ENCODE assay signal across 2 cellular contexts in the genomic region with DNA sequence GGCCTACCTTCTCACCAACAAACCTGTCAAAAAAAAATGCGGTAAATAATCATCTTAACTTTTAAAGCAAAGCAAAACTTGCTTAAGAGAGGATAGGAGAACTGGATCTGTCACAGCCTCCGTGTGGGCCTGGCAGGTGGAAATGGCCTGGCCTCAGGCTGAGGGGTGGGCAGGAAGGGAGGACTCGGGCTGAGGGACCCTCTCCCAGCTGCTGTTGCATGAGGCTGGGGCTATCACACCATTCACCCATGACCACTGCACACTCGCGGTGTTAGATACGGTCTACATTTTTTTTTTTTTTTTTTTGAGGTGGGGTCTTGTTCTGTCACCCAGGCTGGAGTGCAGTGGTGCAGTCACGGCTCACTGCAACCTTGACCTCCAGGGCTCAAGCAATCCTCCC.
A peak's percentile ranks its signal among the peaks of the same experiment; 100 is the strongest.
TF ChIP-seq lines count a peak whose summit lies in the region.

No MANE protein-coding gene starts in this region.

TF ChIP-seq in IMR-90, 13 proteins besides CTCF, POLR2A, EP300 and RAD21:
- TF ChIP-seq BHLHE40 (IDR thresholded peaks at IDR 0.05; ENCODE audit: low read depth, low read length) (no peak), NFE2L2 (IDR thresholded peaks at IDR 0.05; ENCODE audit: low read depth, low read length) (no peak), CEBPB (IDR thresholded peaks at IDR 0.05; ENCODE audit: low read depth, low read length) (no peak), MAZ (IDR thresholded peaks at IDR 0.05; ENCODE audit: borderline replicate concordance, low read depth, low read length) (no peak)
- TF ChIP-seq, protein P1, sequence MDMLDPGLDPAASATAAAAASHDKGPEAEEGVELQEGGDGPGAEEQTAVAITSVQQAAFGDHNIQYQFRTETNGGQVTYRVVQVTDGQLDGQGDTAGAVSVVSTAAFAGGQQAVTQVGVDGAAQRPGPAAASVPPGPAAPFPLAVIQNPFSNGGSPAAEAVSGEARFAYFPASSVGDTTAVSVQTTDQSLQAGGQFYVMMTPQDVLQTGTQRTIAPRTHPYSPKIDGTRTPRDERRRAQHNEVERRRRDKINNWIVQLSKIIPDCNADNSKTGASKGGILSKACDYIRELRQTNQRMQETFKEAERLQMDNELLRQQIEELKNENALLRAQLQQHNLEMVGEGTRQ (IDR thresholded peaks at IDR 0.05; ENCODE audit: low read depth, low read length), result no peak
- TF ChIP-seq, protein P2, sequence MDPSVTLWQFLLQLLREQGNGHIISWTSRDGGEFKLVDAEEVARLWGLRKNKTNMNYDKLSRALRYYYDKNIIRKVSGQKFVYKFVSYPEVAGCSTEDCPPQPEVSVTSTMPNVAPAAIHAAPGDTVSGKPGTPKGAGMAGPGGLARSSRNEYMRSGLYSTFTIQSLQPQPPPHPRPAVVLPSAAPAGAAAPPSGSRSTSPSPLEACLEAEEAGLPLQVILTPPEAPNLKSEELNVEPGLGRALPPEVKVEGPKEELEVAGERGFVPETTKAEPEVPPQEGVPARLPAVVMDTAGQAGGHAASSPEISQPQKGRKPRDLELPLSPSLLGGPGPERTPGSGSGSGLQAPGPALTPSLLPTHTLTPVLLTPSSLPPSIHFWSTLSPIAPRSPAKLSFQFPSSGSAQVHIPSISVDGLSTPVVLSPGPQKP (IDR thresholded peaks at IDR 0.05; ENCODE audit: borderline replicate concordance, low read depth, low read length), result no peak

TF ChIP-seq in K562, 482 proteins besides CTCF, POLR2A, EP300 and RAD21:
- TF ChIP-seq, protein P3, sequence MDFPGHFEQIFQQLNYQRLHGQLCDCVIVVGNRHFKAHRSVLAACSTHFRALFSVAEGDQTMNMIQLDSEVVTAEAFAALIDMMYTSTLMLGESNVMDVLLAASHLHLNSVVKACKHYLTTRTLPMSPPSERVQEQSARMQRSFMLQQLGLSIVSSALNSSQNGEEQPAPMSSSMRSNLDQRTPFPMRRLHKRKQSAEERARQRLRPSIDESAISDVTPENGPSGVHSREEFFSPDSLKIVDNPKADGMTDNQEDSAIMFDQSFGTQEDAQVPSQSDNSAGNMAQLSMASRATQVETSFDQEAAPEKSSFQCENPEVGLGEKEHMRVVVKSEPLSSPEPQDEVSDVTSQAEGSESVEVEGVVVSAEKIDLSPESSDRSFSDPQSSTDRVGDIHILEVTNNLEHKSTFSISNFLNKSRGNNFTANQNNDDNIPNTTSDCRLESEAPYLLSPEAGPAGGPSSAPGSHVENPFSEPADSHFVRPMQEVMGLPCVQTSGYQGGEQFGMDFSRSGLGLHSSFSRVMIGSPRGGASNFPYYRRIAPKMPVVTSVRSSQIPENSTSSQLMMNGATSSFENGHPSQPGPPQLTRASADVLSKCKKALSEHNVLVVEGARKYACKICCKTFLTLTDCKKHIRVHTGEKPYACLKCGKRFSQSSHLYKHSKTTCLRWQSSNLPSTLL (IDR thresholded peaks at IDR 0.05), result no peak
- TF ChIP-seq POLR2G (IDR thresholded peaks at IDR 0.05; ENCODE audit: low read depth, low read length), result peak; percentile 52; the same call in 1 of the 2 replicates
